15 cellular contexts compared by ENCODE assay signal in the genomic region with DNA sequence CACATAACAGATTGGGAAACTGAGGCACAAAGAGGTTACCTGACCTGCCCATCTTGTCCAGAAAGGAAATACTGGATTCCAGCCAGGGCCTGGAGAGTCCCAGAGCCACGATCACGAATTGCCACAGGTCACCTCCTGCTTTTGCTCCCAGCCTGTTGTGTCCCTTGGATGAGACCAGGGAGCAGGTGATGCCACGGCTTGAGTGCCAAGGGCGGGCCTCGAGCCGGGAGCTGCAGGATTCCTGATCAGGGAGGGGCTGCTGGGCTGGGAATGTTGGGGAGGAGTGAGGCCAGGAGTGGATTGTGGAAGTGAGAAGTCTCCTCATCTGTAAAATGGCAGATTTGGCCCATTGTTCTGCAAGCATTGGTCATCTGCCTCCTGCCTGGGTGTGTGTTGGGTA. TPM values are rescaled to one million over a fixed set of nuclear protein-coding genes. Genes with fewer than 3 reads are reported as not detected.
DNase-seq lines count a peak whose midpoint lies in the region; ATAC-seq and TF ChIP-seq lines count a peak whose summit lies in the region.
"Had no signal": no experiment of that assay in that cellular context is flagged by ENCODE, and none has a peak within 500 bp of the region (broad histone marks: within the 10 kb centered on the region; RNA-seq: fewer than 3 reads in every experiment).

No MANE protein-coding gene starts in this region.

- no peaks in the 10 kb centered on the region for H3K9me3 ChIP-seq in BLaER1
- H3K9me3 ChIP-seq in HCT116 (ENCODE audit: control insufficient read depth in 1 of 2, insufficient read depth in 1 of 2, low read depth in 1 of 2, low read length in 2 of 2) = no peaks in the 10 kb centered on the region
- no peaks in the 10 kb centered on the region for H3K9me3 ChIP-seq in effector memory CD4-positive, alpha-beta T cell (ENCODE audit: control insufficient read depth, low read length)
- H3K9me3 ChIP-seq: uterus had no signal

- POLR2A ChIA-PET in HCT116 (lab: Charles Lee) = no interaction called here

- no peaks in the 10 kb centered on the region for H3K27me3 Mint-ChIP-seq in natural killer cell treated with Interleukin-12 subunit alpha and Interleukin-12 subunit beta and Interleukin-15 and Interleukin-18, amount 100 ng/mL, for 72 hours

- peaks cover 56 to 58% of the 10 kb centered on the region in 2 donors for H3K4me1 Mint-ChIP-seq in natural killer cell treated with Interleukin-12 subunit alpha and Interleukin-12 subunit beta and Interleukin-15 and Interleukin-18, amount 100 ng/mL, for 72 hours (ENCODE audit: low read depth in 2 of 2)

- no peak for TF ChIP-seq POLR2A in HCT116 (IDR thresholded peaks at IDR 0.05; ENCODE audit: borderline replicate concordance, extremely low read depth, insufficient read depth, insufficient read length)

- H3K4me1 ChIP-seq in BLaER1 = peaks cover 99% of the 10 kb centered on the region
- peaks cover 71% of the 10 kb centered on the region in 2 experiments for H3K4me1 ChIP-seq in HCT116 (ENCODE audit: control insufficient read depth in 1 of 2, insufficient read depth in 2 of 2, low read length in 2 of 2)
- peaks cover 15% of the 10 kb centered on the region for H3K4me1 ChIP-seq in effector memory CD4-positive, alpha-beta T cell (ENCODE audit: control insufficient read depth, insufficient read depth, low read length, poor library complexity, severe bottlenecking)

- peaks cover 98% of the 10 kb centered on the region for H4K20me1 ChIP-seq in BLaER1
- H4K20me1 ChIP-seq in HCT116 (ENCODE audit: insufficient read depth) = peaks cover 8% of the 10 kb centered on the region; the same call in 1 of the 2 replicates

- no TSS peak for BruUV-seq in HCT116 (replicated peaks; lab: Mats Ljungman, UMichigan)

- peak overlapping the region; percentile 43 for H3K4me3 Mint-ChIP-seq in natural killer cell treated with Interleukin-12 subunit alpha and Interleukin-12 subunit beta and Interleukin-15 and Interleukin-18, amount 100 ng/mL, for 72 hours

- H3K36me3 ChIP-seq in BLaER1 (peaks cover 17% of the 10 kb centered on the region), HCT116 (ENCODE audit: control insufficient read depth in 1 of 2, insufficient read depth in 2 of 2, low read length in 2 of 2) (no peaks in the 10 kb centered on the region)
- no peaks in the 10 kb centered on the region for H3K36me3 ChIP-seq in effector memory CD4-positive, alpha-beta T cell (ENCODE audit: control insufficient read depth, insufficient read depth, low read length)
- H3K36me3 ChIP-seq: uterus had no signal

- H3K27ac ChIP-seq in BLaER1 (peak overlapping the region; percentile 89), HCT116 (ENCODE audit: low read depth, low read length) (peak overlapping the region; percentile 93; the same call in 1 of the 2 replicates)
- H3K27ac ChIP-seq in effector memory CD4-positive, alpha-beta T cell (ENCODE audit: insufficient read depth, low read length, poor library complexity, severe bottlenecking) = peak overlapping the region; percentile 45
- H3K27ac ChIP-seq: uterus, WERI-Rb-1 had no signal

- CTCF ChIA-PET in HCT116 (lab: Charles Lee) = no interaction called here

- H3K36me3 Mint-ChIP-seq in natural killer cell treated with Interleukin-12 subunit alpha and Interleukin-12 subunit beta and Interleukin-15 and Interleukin-18, amount 100 ng/mL, for 72 hours = no peaks in the 10 kb centered on the region

- H3K79me2 ChIP-seq in HCT116 (ENCODE audit: insufficient read depth, low read length) = peaks cover 93% of the 10 kb centered on the region

- H3K9me3 Mint-ChIP-seq in natural killer cell treated with Interleukin-12 subunit alpha and Interleukin-12 subunit beta and Interleukin-15 and Interleukin-18, amount 100 ng/mL, for 72 hours = no peaks in the 10 kb centered on the region

- peak overlapping the region; percentile 75; the same call in 1 of the 2 replicates for H3K9ac ChIP-seq in BLaER1
- peak overlapping the region; percentile 20; the same call in 1 of the 2 replicates for H3K9ac ChIP-seq in HCT116 (ENCODE audit: low read length)

- no peak overlapping the region; the same call in 1 of the 2 replicates for H3K4me3 ChIP-seq in BLaER1
- H3K4me3 ChIP-seq in HCT116 (replicated peaks in 1 of 2; ENCODE audit: low read depth in 1 of 2, low read length in 2 of 2) = no peak overlapping the region
- no peak overlapping the region for H3K4me3 ChIP-seq in effector memory CD4-positive, alpha-beta T cell (ENCODE audit: insufficient read depth, low read depth, low read length, poor library complexity, severe bottlenecking)
- H3K4me3 ChIP-seq: uterus had no signal

- no peaks in the 10 kb centered on the region for H3K27me3 ChIP-seq in BLaER1
- no peaks in the 10 kb centered on the region for H3K27me3 ChIP-seq in HCT116 (ENCODE audit: insufficient read depth, low read length)
- H3K27me3 ChIP-seq in effector memory CD4-positive, alpha-beta T cell (replicated peaks; ENCODE audit: control insufficient read depth, insufficient read depth, low read length, poor library complexity, severe bottlenecking) = no peaks in the 10 kb centered on the region
- H3K27me3 ChIP-seq: uterus had no signal

- TF ChIP-seq CTCF in HCT116 (IDR thresholded peaks at IDR 0.05 in 2 of 3, conservative IDR thresholded peaks at IDR 0.05 in 1 of 3; ENCODE audit: borderline replicate concordance in 1 of 3, insufficient read depth in 1 of 3, low read depth in 2 of 3, low read length in 2 of 3) = no peak

- peak overlapping the region; percentile 61 to 73 for H3K27ac Mint-ChIP-seq in natural killer cell treated with Interleukin-12 subunit alpha and Interleukin-12 subunit beta and Interleukin-15 and Interleukin-18, amount 100 ng/mL, for 72 hours

- H2AFZ ChIP-seq in HCT116 (ENCODE audit: low read depth, low read length, poor library complexity, severe bottlenecking) = no peak overlapping the region

- ATAC-seq in HCT116 (no peak), GM21447 (IDR thresholded peaks at IDR 0.05; ENCODE audit: unreplicated experiment) (no peak), HG02642 (IDR thresholded peaks at IDR 0.05; ENCODE audit: poor library complexity, unreplicated experiment) (no peak), GM21786 (IDR thresholded peaks at IDR 0.05; ENCODE audit: unreplicated experiment) (no peak)
- ATAC-seq in natural killer cell treated with Interleukin-12 subunit alpha and Interleukin-12 subunit beta and Interleukin-15 and Interleukin-18, amount 100 ng/mL, for 72 hours = no peak

- no peak for TF ChIP-seq RAD21 in HCT116 (IDR thresholded peaks at IDR 0.05; ENCODE audit: low read depth)

- DNase-seq in HCT116 (ENCODE audit: low read depth, low spot score) (no peak), NCI-H446 (lab: John Stamatoyannopoulos, UW) (no peak)
- DNase-seq in effector memory CD4-positive, alpha-beta T cell = no peak
- no peak for DNase-seq in natural killer cell treated with Interleukin-12 subunit alpha and Interleukin-12 subunit beta and Interleukin-15 and Interleukin-18, amount 100 ng/mL, for 72 hours (ENCODE audit: low spot score)
- DNase-seq: DND-41; HCEC 1CT; NCI-H1694; OCI-M1; stimulated activated CD4-positive, alpha-beta T cell treated with anti-CD3 and anti-CD28 coated beads, Interleukin-4, amount 100 ng/mL, for 1 hour; uterus; WERI-Rb-1 had no signal

- RAD21 ChIA-PET in HCT116 (lab: Charles Lee; ENCODE audit: low non-redundant PET in 1 of 2, low total read pairs in 2 of 2, uncharacterized antibody in 2 of 2, unreplicated experiment in 2 of 2) = no interaction called here

- H3K4me2 ChIP-seq in BLaER1 (peak overlapping the region; percentile 84), HCT116 (ENCODE audit: low read length) (peak overlapping the region; percentile 85)

- intact Hi-C loops in HCT116 (cut with micrococcal nuclease) = no loop called here

- H3K9me2 ChIP-seq in HCT116 (ENCODE audit: insufficient read depth) = no peaks in the 10 kb centered on the region

TF ChIP-seq in HCT116, 20 proteins besides CTCF, POLR2A, EP300 and RAD21:
- TF ChIP-seq EZH2 (IDR thresholded peaks at IDR 0.05) = no peak
- TF ChIP-seq, protein P1, sequence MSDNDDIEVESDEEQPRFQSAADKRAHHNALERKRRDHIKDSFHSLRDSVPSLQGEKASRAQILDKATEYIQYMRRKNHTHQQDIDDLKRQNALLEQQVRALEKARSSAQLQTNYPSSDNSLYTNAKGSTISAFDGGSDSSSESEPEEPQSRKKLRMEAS (IDR thresholded peaks at IDR 0.05) = no peak
- TF ChIP-seq SIN3A (IDR thresholded peaks at IDR 0.05; ENCODE audit: low read depth) = no peak
- no peak for TF ChIP-seq ZNF274 (IDR thresholded peaks at IDR 0.05; ENCODE audit: low read depth, low read length)
- no peak for TF ChIP-seq ZFX (IDR thresholded peaks at IDR 0.05)

RNA-seq across cellular contexts. Expression of a gene that starts 29.4 kb away (rescaled TPM):
- total RNA-seq in HCT116 (2021; ENCODE audit: unreplicated experiment) = 183 TPM
- polyA plus RNA-seq in HCT116 (2012) = 163 and 167 TPM in 2 replicates
- total RNA-seq in natural killer cell treated with Interleukin-12 subunit alpha and Interleukin-12 subunit beta and Interleukin-15 and Interleukin-18, amount 100 ng/mL, for 72 hours = 100 to 1,000 TPM; 403 to 422 TPM

RNA-seq across cellular contexts. Expression of a gene that starts 46.0 kb away (rescaled TPM):
- 54.6 TPM for total RNA-seq in HCT116 (2021; ENCODE audit: unreplicated experiment)
- polyA plus RNA-seq in HCT116 (2012) = 57.8 and 69.3 TPM in 2 replicates
- 100 to 1,000 TPM in 1 of 2 donors, 10 to 100 TPM in 1; 32.0 to 110 TPM for total RNA-seq in natural killer cell treated with Interleukin-12 subunit alpha and Interleukin-12 subunit beta and Interleukin-15 and Interleukin-18, amount 100 ng/mL, for 72 hours
